In genomic region chr7:132225216-132226030, GRCh38 we compare ENCODE assay signal across 22 cellular contexts.
DNase-seq lines count a peak whose midpoint lies in the region; ATAC-seq and TF ChIP-seq lines count a peak whose summit lies in the region.
"Had no signal": no experiment of that assay in that cellular context is flagged by ENCODE, and none has a peak within 500 bp of the region (broad histone marks: within the 10 kb centered on the region; RNA-seq: fewer than 3 reads in every experiment).

No MANE protein-coding gene starts in this region.

- no peak overlapping the region for H3K4me3 Mint-ChIP-seq in H9
- H3K4me3 Mint-ChIP-seq: CD8-positive, alpha-beta T cell; neural crest cell had no signal

- no peak overlapping the region for H2BK5ac ChIP-seq in H9 (ENCODE audit: insufficient read length, low read length)

- H3K23ac ChIP-seq in H9 (ENCODE audit: insufficient read length, low read depth, low read length): no peak overlapping the region

- WGBS in H9 (ENCODE audit: extremely low coverage, insufficient read length, low lambda C conversion rate): no CpG with 5 or more reads among the region's 8 CpGs

- H3K23me2 ChIP-seq in H9 (ENCODE audit: insufficient read length, low read depth, low read length, poor library complexity, severe bottlenecking): no peaks in the 10 kb centered on the region

- no peak overlapping the region for H3K18ac ChIP-seq in H9 (ENCODE audit: insufficient read length, low read depth, low read length)

- H3K4ac ChIP-seq in H9 (ENCODE audit: low read depth, low read length): no peak overlapping the region

- H2BK15ac ChIP-seq in H9 (ENCODE audit: low read depth, low read length): no peak overlapping the region

- no peak overlapping the region for H3K27ac Mint-ChIP-seq in H9
- H3K27ac Mint-ChIP-seq: activated T-helper 2 cell treated with anti-CD3 and anti-CD28 coated beads, Interferon-gamma antibody, Interleukin-2, Interleukin-4, amounts not matched to agents 10 μg/mL and 5 μg/mL and 100 μg/mL, durations not matched to agents 14 hours and 24 hours and 36 hours; CD8-positive, alpha-beta T cell had no signal

- peaks cover 22% of the 10 kb centered on the region for H3K27me3 Mint-ChIP-seq in H9 (ENCODE audit: low read depth)

- no peaks in the 10 kb centered on the region for H3K79me1 ChIP-seq in H9 (ENCODE audit: insufficient read depth, low read depth, low read length, poor library complexity, severe bottlenecking)

- H3K4me1 ChIP-seq in mucosa of stomach (ENCODE audit: control insufficient read depth, insufficient read depth, low read length): peaks cover 27% of the 10 kb centered on the region
- H3K4me1 ChIP-seq in H9 (ENCODE audit: insufficient read depth, low read length): no peaks in the 10 kb centered on the region; the same call in 1 of the 2 replicates
- H3K4me1 ChIP-seq: upper lobe of left lung had no signal

- H2BK120ac ChIP-seq in H9 (ENCODE audit: low read depth, low read length, poor library complexity, severe bottlenecking): no peak overlapping the region

- H3K9me3 ChIP-seq in mucosa of stomach (ENCODE audit: control insufficient read depth, low read length) (no peaks in the 10 kb centered on the region), H9 (ENCODE audit: control insufficient read depth, low read depth, low read length) (no peaks in the 10 kb centered on the region)
- H3K9me3 ChIP-seq: esophagus squamous epithelium, upper lobe of left lung had no signal

- no peak overlapping the region for H4K5ac ChIP-seq in H9 (ENCODE audit: insufficient read length, low read depth, low read length)

- TF ChIP-seq CTCF in LNCaP clone FGC (IDR thresholded peaks at IDR 0.05; ENCODE audit: control insufficient read depth, extremely low read depth, insufficient read depth) (0 out of 2 replicates have a peak, but pooled peaks have one; percentile 4), H9 (conservative IDR thresholded peaks at IDR 0.05) (no peak)

- H3K36me3 Mint-ChIP-seq in H9 (ENCODE audit: insufficient read depth in 1 of 3, low read depth in 3 of 3): no peaks in the 10 kb centered on the region; a peak in 3 of 7 replicates
- H3K36me3 Mint-ChIP-seq: CD8-positive, alpha-beta T cell had no signal

- H3T11ph ChIP-seq in H9 (ENCODE audit: low read length): no peak overlapping the region

- H3K36me3 ChIP-seq in mucosa of stomach (ENCODE audit: control insufficient read depth, insufficient read depth, low read length): no peaks in the 10 kb centered on the region
- H3K36me3 ChIP-seq: esophagus squamous epithelium, upper lobe of left lung had no signal

- H3K14ac ChIP-seq in H9 (ENCODE audit: insufficient read depth, low read length): no peak overlapping the region

- no peak overlapping the region for H4K91ac ChIP-seq in H9 (ENCODE audit: insufficient read length, low read depth, low read length)

- H3K9me3 Mint-ChIP-seq in H9: no peaks in the 10 kb centered on the region
- H3K9me3 Mint-ChIP-seq: activated T-helper 2 cell treated with anti-CD3 and anti-CD28 coated beads, Interferon-gamma antibody, Interleukin-2, Interleukin-4, amounts not matched to agents 10 μg/mL and 5 μg/mL and 100 μg/mL, durations not matched to agents 14 hours and 24 hours and 36 hours; CD8-positive, alpha-beta T cell; neural crest cell had no signal

- no peaks in the 10 kb centered on the region for H4K20me1 ChIP-seq in H9 (ENCODE audit: control insufficient read depth, insufficient read depth, insufficient read length)

- H3K9ac ChIP-seq in mucosa of stomach (ENCODE audit: low read length): no peak overlapping the region
- no peak overlapping the region for H3K9ac ChIP-seq in H9 (ENCODE audit: extremely low read depth, insufficient read length, low read length)

- no peak for ATAC-seq in GM18502 (IDR thresholded peaks at IDR 0.05; ENCODE audit: poor library complexity, unreplicated experiment)
- ATAC-seq: CD8-positive, alpha-beta T cell; K562; stimulated activated naive CD8-positive, alpha-beta T cell treated with anti-CD3 and anti-CD28 coated beads, Interleukin-15, Interleukin-2, amounts not matched to agents 100 U/mL and 50 U/mL, for 24 hours had no signal

- no peak overlapping the region for H2AK5ac ChIP-seq in H9 (ENCODE audit: insufficient read length, low read length)

- DNase-seq in AG20443 (ENCODE audit: low spot score) (peak; percentile 43), LNCaP clone FGC (ENCODE audit: low read depth) (peak; percentile 94), cardiac septum (ENCODE audit: low spot score) (peak; percentile 74), retina (no peak), H9 (no peak), globus pallidus (ENCODE audit: low spot score) (no peak)
- DNase-seq: activated CD4-positive, alpha-beta T cell treated with anti-CD3 and anti-CD28 coated beads for 1 hour; CD8-positive, alpha-beta T cell; esophagus squamous epithelium; head of caudate nucleus; mesenchymal stem cell; NCI-H1048; NCI-H2107; stimulated activated naive CD8-positive, alpha-beta T cell treated with anti-CD3 and anti-CD28 coated beads, Interleukin-15, Interleukin-2, amounts not matched to agents 100 U/mL and 50 U/mL, for 24 hours; T-helper 9 cell; upper lobe of left lung had no signal

- no peak overlapping the region for H2BK12ac ChIP-seq in H9 (ENCODE audit: insufficient read length, low read depth, low read length)

- H3K79me2 ChIP-seq in H9 (ENCODE audit: insufficient read depth, low read length): no peaks in the 10 kb centered on the region

- H3K4me1 Mint-ChIP-seq in H9: peaks cover 9 to 19% of the 10 kb centered on the region in 2 experiments

- H3K56ac ChIP-seq in H9 (ENCODE audit: insufficient read length, low read depth, low read length): no peak overlapping the region

- H3K27me3 ChIP-seq in mucosa of stomach (ENCODE audit: control insufficient read depth, insufficient read depth, low read length) (no peaks in the 10 kb centered on the region), H9 (ENCODE audit: insufficient read depth, low read length) (no peaks in the 10 kb centered on the region)
- H3K27me3 ChIP-seq: cardiac muscle cell, upper lobe of left lung had no signal

- no peak overlapping the region for H3K27ac ChIP-seq in H9 (ENCODE audit: insufficient read length, low read depth, low read length)
- H3K27ac ChIP-seq: cardiac muscle cell, esophagus squamous epithelium, upper lobe of left lung had no signal

- intact Hi-C loops in cardiac septum (cut with DNase I): no loop called here

- H4K8ac ChIP-seq in H9 (replicated peaks; ENCODE audit: insufficient read length, low read depth, low read length): no peak overlapping the region

- H2AFZ ChIP-seq in H9 (ENCODE audit: low read length): no peak overlapping the region

- H3K4me3 ChIP-seq in LNCaP clone FGC (ENCODE audit: low read depth, low read length): no peak overlapping the region
- H3K4me3 ChIP-seq in mucosa of stomach (ENCODE audit: low read length): peak overlapping the region; percentile 8
- H3K4me3 ChIP-seq: cardiac muscle cell, esophagus squamous epithelium, K562, upper lobe of left lung had no signal

- no peak overlapping the region for H2BK20ac ChIP-seq in H9 (ENCODE audit: low read depth, low read length, poor library complexity, severe bottlenecking)

- H3K4me2 ChIP-seq in H9 (ENCODE audit: insufficient read depth, insufficient read length, low read length): no peak overlapping the region

Comparison
In these comparisons a context has a peak if more than half of its experiments do, and no peak if none do; other contexts are left out.
1. DNase-seq: peak in AG20443 (single experiment), LNCaP clone FGC (single experiment) and cardiac septum (single experiment); none in retina (single experiment), H9 (single experiment) and globus pallidus (single experiment).